25 cellular contexts compared by ENCODE assay signal in genomic region chr16:23400387-23400930, GRCh38. TPM values are rescaled to one million over a fixed set of nuclear protein-coding genes. Genes with fewer than 3 reads are reported as not detected.
DNase-seq lines count a peak whose midpoint lies in the region; ATAC-seq and TF ChIP-seq lines count a peak whose summit lies in the region.
"Had no signal": no experiment of that assay in that cellular context is flagged by ENCODE, and none has a peak within 500 bp of the region (broad histone marks: within the 10 kb centered on the region; RNA-seq: fewer than 3 reads in every experiment).

No MANE protein-coding gene starts in this region.

- WGBS in body of pancreas, 2 donors = 82 to 91% methylated on average over 9 of the region's 9 CpGs
- WGBS in spleen, 5 donors = 92 to 97% (median 96%) methylated on average over 9 of the region's 9 CpGs

- H3K36me3 ChIP-seq in body of pancreas (replicated peaks in 1 of 2; ENCODE audit: insufficient read depth in 1 of 2, low read depth in 2 of 2) (no peaks in the 10 kb centered on the region), spleen (peaks cover 0 to 100% (median 82%) of the 10 kb centered on the region in 6 donors)

- H3K9me3 ChIP-seq in body of pancreas = no peaks in the 10 kb centered on the region
- H3K9me3 ChIP-seq in spleen = no peaks in the 10 kb centered on the region
- H3K9me3 ChIP-seq in CD4-positive, alpha-beta T cell (ENCODE audit: control insufficient read depth, low read length) = no peaks in the 10 kb centered on the region
- H3K9me3 ChIP-seq: adrenal gland, gastroesophageal sphincter, upper lobe of left lung had no signal

- H3K27me3 ChIP-seq in body of pancreas (no peaks in the 10 kb centered on the region), spleen (replicated peaks in 1 of 7) (no peaks in the 10 kb centered on the region)
- H3K27me3 ChIP-seq in CD4-positive, alpha-beta T cell (ENCODE audit: control insufficient read depth, insufficient read depth, low read length) = no peaks in the 10 kb centered on the region
- H3K27me3 ChIP-seq: adrenal gland, gastroesophageal sphincter, upper lobe of left lung had no signal

- intact Hi-C loops in body of pancreas (cut with DNase I) = no loop called here
- intact Hi-C loops in spleen (cut with DNase I; ENCODE audit: low total_unique reads) = no loop called here
- intact Hi-C loops in CD4-positive, alpha-beta T cell (cut with DNase I, micrococcal nuclease) = no loop called here

- TF ChIP-seq CTCF in body of pancreas (IDR thresholded peaks at IDR 0.05) (no peak), spleen (IDR thresholded peaks at IDR 0.05 in 8 of 11, conservative IDR thresholded peaks at IDR 0.05 in 3 of 11) (no peak)
- TF ChIP-seq CTCF in CD4-positive, alpha-beta T cell (IDR thresholded peaks at IDR 0.05) = no peak

- ATAC-seq in body of pancreas (no peak), GM21529 (IDR thresholded peaks at IDR 0.05; ENCODE audit: unreplicated experiment) (no peak)
- no peak for ATAC-seq in CD4-positive, alpha-beta T cell (ENCODE audit: poor library complexity)
- ATAC-seq: gastroesophageal sphincter, left lobe of liver had no signal

- no peaks in the 10 kb centered on the region for H3K4me1 Mint-ChIP-seq in CD4-positive, alpha-beta T cell (ENCODE audit: low read depth)
- H3K4me1 Mint-ChIP-seq: activated B cell treated with CpG ODN at 0.5 μM for 24 hours, naive B cell had no signal

- POLR2A ChIA-PET in CD4-positive, alpha-beta T cell (lab: Charles Lee) = no interaction called here

- H3K27ac ChIP-seq in body of pancreas (peak overlapping the region; percentile 71 to 79 (median 75)), spleen (no peak overlapping the region)
- H3K27ac ChIP-seq in CD4-positive, alpha-beta T cell (ENCODE audit: low read depth, low read length) = no peak overlapping the region
- H3K27ac ChIP-seq: adrenal gland, gastroesophageal sphincter, RWPE1, skin epidermis had no signal

- H3K4me3 ChIP-seq in body of pancreas (no peak overlapping the region), spleen (no peak overlapping the region)
- H3K4me3 ChIP-seq: adrenal gland, gastroesophageal sphincter, skin epidermis, upper lobe of left lung had no signal

- no peaks in the 10 kb centered on the region for H3K9me3 Mint-ChIP-seq in CD4-positive, alpha-beta T cell
- H3K9me3 Mint-ChIP-seq: activated B cell treated with CpG ODN at 0.5 μM for 24 hours, naive B cell had no signal

- CTCF ChIA-PET in CD4-positive, alpha-beta T cell (lab: Charles Lee) = no interaction called here

- H3K27ac Mint-ChIP-seq in CD4-positive, alpha-beta T cell = no peak overlapping the region
- H3K27ac Mint-ChIP-seq: activated B cell treated with CpG ODN at 0.5 μM for 24 hours had no signal

- no peak overlapping the region for H3K4me3 Mint-ChIP-seq in CD4-positive, alpha-beta T cell
- H3K4me3 Mint-ChIP-seq: activated B cell treated with CpG ODN at 0.5 μM for 24 hours, naive B cell had no signal

- DNase-seq in NCI-H2171 treated with DMSO at 0.1 percent for 48 hours (lab: John Stamatoyannopoulos, UW) (peak; percentile 89), body of pancreas (no peak), myocyte (ENCODE audit: low read depth) (peak; percentile 42), spleen (peak; percentile 22), cerebellum (ENCODE audit: low spot score) (no peak)
- no peak for DNase-seq in CD4-positive, alpha-beta T cell
- DNase-seq: activated B cell treated with CpG ODN at 0.5 μM for 24 hours; activated CD4-positive, alpha-beta T cell treated with anti-CD3 and anti-CD28 coated beads, Interleukin-2, amount 50 U/mL, for 4 hours; activated naive CD4-positive, alpha-beta T cell treated with Interleukin-2 at 50 U/mL for 16 hours; activated T-cell treated with anti-CD3 and anti-CD28 coated beads, Interleukin-2, amount 50 U/mL, for 48 hours; adrenal gland; hippocampal formation; Kasumi-1; mesendoderm; naive B cell; NCI-H1417 treated with DMSO at 0.1 percent for 48 hours; NCI-H2081; NCI-H345; stimulated activated naive CD4-positive, alpha-beta T cell had no signal

- no peak for TF ChIP-seq POLR2A in body of pancreas (IDR thresholded peaks at IDR 0.05)
- no peak for TF ChIP-seq POLR2A in spleen (IDR thresholded peaks at IDR 0.05)

- peaks cover 26% of the 10 kb centered on the region for H3K4me1 ChIP-seq in body of pancreas
- H3K4me1 ChIP-seq in spleen = peaks cover 0 to 9% (median 0%) of the 10 kb centered on the region in 6 donors
- H3K4me1 ChIP-seq: adrenal gland had no signal

- H3K27me3 Mint-ChIP-seq in CD4-positive, alpha-beta T cell = no peaks in the 10 kb centered on the region
- H3K27me3 Mint-ChIP-seq: activated B cell treated with CpG ODN at 0.5 μM for 24 hours, naive B cell had no signal

- H3K36me3 Mint-ChIP-seq in CD4-positive, alpha-beta T cell (ENCODE audit: low read depth) = peaks cover 91% of the 10 kb centered on the region

RNA-seq across cellular contexts. Expression of gene COG7, which starts 52.5 kb away (rescaled TPM):
- 10 to 100 TPM; 19.5 to 43.5 TPM for total RNA-seq in body of pancreas
- 12.0 and 14.3 TPM in 2 replicates for total RNA-seq in myocyte
- polyA plus RNA-seq in myocyte (2012) = 17.7 TPM
- 10 to 100 TPM; 15.9 to 25.5 (median 19.9) TPM for total RNA-seq in spleen
- 10 to 100 TPM in 2 of 3 donors, 1 to 10 TPM in 1; 9.6 to 17.5 (median 17.0) TPM for polyA plus RNA-seq in spleen
- total RNA-seq in CD4-positive, alpha-beta T cell = 10 to 100 TPM; 12.6 to 13.6 TPM
- total RNA-seq in cerebellum = 26.0 TPM

Comparison
In these comparisons a context has a peak if more than half of its experiments do, and no peak if none do; other contexts are left out.
1. DNase-seq: peak in NCI-H2171 treated with DMSO at 0.1 percent for 48 hours (single experiment), myocyte (single experiment) and spleen (single experiment); none in body of pancreas (0 of 4), CD4-positive, alpha-beta T cell (0 of 10) and cerebellum (single experiment).
2. H3K27ac ChIP-seq: peak in body of pancreas (4 of 4); none in spleen (0 of 8) and CD4-positive, alpha-beta T cell (single experiment).